1 cellular context compared by ENCODE assay signal in the genomic region with DNA sequence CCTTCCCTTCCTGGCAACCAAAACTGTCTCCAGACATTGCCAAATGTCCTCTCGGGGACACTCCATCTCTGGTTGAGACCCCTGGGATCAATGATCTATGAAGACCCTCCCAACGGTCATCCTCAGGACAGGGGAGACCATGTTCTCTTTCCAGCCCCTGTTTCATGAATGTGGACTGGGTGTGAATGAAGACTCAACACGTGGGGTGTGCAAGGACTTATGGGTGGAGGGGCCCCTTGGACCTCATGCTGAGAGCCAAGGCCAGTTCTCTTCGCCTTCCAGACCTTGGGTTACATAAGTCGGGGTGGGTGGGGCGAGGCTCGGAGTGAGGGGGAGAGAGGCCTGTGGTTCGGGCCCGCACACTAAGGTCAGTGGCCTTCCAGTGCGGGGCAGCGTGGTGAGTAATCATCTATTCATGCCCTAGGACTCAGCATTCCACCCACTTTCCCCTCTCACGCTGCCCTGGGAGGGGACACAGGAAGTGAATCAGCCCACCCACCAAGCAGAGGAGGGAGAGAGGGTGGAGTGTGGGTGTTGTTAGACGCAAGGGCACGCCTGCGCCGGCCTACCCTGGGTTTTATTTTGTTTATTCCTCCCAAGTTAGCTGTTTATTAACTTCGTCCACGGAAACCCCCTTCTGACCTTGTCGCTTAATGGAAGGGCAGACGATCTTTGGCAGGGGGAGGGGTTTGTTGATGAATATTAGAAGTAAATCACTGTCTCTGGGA.
TF ChIP-seq lines count a peak whose summit lies in the region.

No MANE protein-coding gene starts in this region.

TF ChIP-seq in HepG2, 621 proteins besides CTCF, POLR2A, EP300 and RAD21 (continues in another document):
- TF ChIP-seq, protein P1, sequence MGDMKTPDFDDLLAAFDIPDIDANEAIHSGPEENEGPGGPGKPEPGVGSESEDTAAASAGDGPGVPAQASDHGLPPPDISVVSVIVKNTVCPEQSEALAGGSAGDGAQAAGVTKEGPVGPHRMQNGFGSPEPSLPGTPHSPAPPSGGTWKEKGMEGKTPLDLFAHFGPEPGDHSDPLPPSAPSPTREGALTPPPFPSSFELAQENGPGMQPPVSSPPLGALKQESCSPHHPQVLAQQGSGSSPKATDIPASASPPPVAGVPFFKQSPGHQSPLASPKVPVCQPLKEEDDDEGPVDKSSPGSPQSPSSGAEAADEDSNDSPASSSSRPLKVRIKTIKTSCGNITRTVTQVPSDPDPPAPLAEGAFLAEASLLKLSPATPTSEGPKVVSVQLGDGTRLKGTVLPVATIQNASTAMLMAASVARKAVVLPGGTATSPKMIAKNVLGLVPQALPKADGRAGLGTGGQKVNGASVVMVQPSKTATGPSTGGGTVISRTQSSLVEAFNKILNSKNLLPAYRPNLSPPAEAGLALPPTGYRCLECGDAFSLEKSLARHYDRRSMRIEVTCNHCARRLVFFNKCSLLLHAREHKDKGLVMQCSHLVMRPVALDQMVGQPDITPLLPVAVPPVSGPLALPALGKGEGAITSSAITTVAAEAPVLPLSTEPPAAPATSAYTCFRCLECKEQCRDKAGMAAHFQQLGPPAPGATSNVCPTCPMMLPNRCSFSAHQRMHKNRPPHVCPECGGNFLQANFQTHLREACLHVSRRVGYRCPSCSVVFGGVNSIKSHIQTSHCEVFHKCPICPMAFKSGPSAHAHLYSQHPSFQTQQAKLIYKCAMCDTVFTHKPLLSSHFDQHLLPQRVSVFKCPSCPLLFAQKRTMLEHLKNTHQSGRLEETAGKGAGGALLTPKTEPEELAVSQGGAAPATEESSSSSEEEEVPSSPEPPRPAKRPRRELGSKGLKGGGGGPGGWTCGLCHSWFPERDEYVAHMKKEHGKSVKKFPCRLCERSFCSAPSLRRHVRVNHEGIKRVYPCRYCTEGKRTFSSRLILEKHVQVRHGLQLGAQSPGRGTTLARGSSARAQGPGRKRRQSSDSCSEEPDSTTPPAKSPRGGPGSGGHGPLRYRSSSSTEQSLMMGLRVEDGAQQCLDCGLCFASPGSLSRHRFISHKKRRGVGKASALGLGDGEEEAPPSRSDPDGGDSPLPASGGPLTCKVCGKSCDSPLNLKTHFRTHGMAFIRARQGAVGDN (CRISPR knock-in tag; IDR thresholded peaks at IDR 0.05), result peak; percentile 59
- TF ChIP-seq, protein P2, sequence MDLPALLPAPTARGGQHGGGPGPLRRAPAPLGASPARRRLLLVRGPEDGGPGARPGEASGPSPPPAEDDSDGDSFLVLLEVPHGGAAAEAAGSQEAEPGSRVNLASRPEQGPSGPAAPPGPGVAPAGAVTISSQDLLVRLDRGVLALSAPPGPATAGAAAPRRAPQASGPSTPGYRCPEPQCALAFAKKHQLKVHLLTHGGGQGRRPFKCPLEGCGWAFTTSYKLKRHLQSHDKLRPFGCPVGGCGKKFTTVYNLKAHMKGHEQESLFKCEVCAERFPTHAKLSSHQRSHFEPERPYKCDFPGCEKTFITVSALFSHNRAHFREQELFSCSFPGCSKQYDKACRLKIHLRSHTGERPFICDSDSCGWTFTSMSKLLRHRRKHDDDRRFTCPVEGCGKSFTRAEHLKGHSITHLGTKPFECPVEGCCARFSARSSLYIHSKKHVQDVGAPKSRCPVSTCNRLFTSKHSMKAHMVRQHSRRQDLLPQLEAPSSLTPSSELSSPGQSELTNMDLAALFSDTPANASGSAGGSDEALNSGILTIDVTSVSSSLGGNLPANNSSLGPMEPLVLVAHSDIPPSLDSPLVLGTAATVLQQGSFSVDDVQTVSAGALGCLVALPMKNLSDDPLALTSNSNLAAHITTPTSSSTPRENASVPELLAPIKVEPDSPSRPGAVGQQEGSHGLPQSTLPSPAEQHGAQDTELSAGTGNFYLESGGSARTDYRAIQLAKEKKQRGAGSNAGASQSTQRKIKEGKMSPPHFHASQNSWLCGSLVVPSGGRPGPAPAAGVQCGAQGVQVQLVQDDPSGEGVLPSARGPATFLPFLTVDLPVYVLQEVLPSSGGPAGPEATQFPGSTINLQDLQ (CRISPR knock-in tag; IDR thresholded peaks at IDR 0.05), result no peak
- TF ChIP-seq, protein P3, sequence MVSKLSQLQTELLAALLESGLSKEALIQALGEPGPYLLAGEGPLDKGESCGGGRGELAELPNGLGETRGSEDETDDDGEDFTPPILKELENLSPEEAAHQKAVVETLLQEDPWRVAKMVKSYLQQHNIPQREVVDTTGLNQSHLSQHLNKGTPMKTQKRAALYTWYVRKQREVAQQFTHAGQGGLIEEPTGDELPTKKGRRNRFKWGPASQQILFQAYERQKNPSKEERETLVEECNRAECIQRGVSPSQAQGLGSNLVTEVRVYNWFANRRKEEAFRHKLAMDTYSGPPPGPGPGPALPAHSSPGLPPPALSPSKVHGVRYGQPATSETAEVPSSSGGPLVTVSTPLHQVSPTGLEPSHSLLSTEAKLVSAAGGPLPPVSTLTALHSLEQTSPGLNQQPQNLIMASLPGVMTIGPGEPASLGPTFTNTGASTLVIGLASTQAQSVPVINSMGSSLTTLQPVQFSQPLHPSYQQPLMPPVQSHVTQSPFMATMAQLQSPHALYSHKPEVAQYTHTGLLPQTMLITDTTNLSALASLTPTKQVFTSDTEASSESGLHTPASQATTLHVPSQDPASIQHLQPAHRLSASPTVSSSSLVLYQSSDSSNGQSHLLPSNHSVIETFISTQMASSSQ (IDR thresholded peaks at IDR 0.05; ENCODE audit: low read depth), result peak; percentile 18; the same call in 1 of the 2 replicates
- TF ChIP-seq, protein P3 (CRISPR knock-in tag; IDR thresholded peaks at IDR 0.05; ENCODE audit: borderline replicate concordance), result no peak
- TF ChIP-seq ZNF3 (CRISPR knock-in tag; IDR thresholded peaks at IDR 0.05), result peak; percentile 94
- no peak for TF ChIP-seq HINFP (CRISPR knock-in tag; IDR thresholded peaks at IDR 0.05; ENCODE audit: low read depth)
- TF ChIP-seq FOXA3 (CRISPR knock-in tag; IDR thresholded peaks at IDR 0.05), result 0 out of 2 replicates have a peak, but pooled peaks have one; percentile 28
- TF ChIP-seq KLF16 (CRISPR knock-in tag; IDR thresholded peaks at IDR 0.05), result 0 out of 4 replicates have a peak, but pooled peaks of 1 of the 2 experiments have one; percentile 11
- 0 out of 2 replicates have a peak, but pooled peaks have one; percentile 61 for TF ChIP-seq DNMT3B (CRISPR knock-in tag; conservative IDR thresholded peaks at IDR 0.05)
- no peak for TF ChIP-seq ZNF704 (CRISPR knock-in tag; IDR thresholded peaks at IDR 0.05; ENCODE audit: borderline replicate concordance)
- TF ChIP-seq ZNF264 (CRISPR knock-in tag; IDR thresholded peaks at IDR 0.05), result peak; percentile 39; the same call in 1 of the 2 replicates
- TF ChIP-seq ZNF335 (CRISPR knock-in tag; IDR thresholded peaks at IDR 0.05), result peak; percentile 48; the same call in 1 of the 2 replicates
- TF ChIP-seq ZNF746 (CRISPR knock-in tag; IDR thresholded peaks at IDR 0.05), result peak; percentile 47; the same call in 1 of the 2 replicates
- TF ChIP-seq ZNF121 (CRISPR knock-in tag; IDR thresholded peaks at IDR 0.05), result peak; percentile 67; the same call in 1 of the 2 replicates
- peak; percentile 64 for TF ChIP-seq SALL1 (CRISPR knock-in tag; IDR thresholded peaks at IDR 0.05)
- TF ChIP-seq TCF12 (IDR thresholded peaks at IDR 0.05), result no peak
- no peak for TF ChIP-seq TCF12 (CRISPR knock-in tag; IDR thresholded peaks at IDR 0.05)
- TF ChIP-seq ELF1 (CRISPR knock-in tag; IDR thresholded peaks at IDR 0.05), result 0 out of 2 replicates have a peak, but pooled peaks have one; percentile 30
- peak; percentile 80; the same call in 1 of the 2 replicates for TF ChIP-seq ZBTB1 (CRISPR knock-in tag; IDR thresholded peaks at IDR 0.05; ENCODE audit: borderline replicate concordance)
- TF ChIP-seq SOX6 (IDR thresholded peaks at IDR 0.05), result no peak
- TF ChIP-seq SOX6 (CRISPR knock-in tag; IDR thresholded peaks at IDR 0.05), result peak; percentile 40; the same call in 1 of the 2 replicates
- TF ChIP-seq ESRRA (CRISPR knock-in tag; IDR thresholded peaks at IDR 0.05; ENCODE audit: low read depth), result peak; percentile 48; the same call in 1 of the 2 replicates
- TF ChIP-seq GATAD2A (CRISPR knock-in tag; IDR thresholded peaks at IDR 0.05), result peak; percentile 72
- TF ChIP-seq PAXIP1 (CRISPR knock-in tag; conservative IDR thresholded peaks at IDR 0.05), result peak; percentile 33
- TF ChIP-seq SIX1 (CRISPR knock-in tag; IDR thresholded peaks at IDR 0.05; ENCODE audit: borderline replicate concordance), result no peak
- no peak for TF ChIP-seq ZNF547 (CRISPR knock-in tag; IDR thresholded peaks at IDR 0.05)
- TF ChIP-seq ZNF841 (CRISPR knock-in tag; IDR thresholded peaks at IDR 0.05; ENCODE audit: borderline replicate concordance), result no peak
- peak; percentile 62; the same call in 1 of the 2 replicates for TF ChIP-seq POGZ (CRISPR knock-in tag; IDR thresholded peaks at IDR 0.05)
- no peak for TF ChIP-seq ZNF572 (CRISPR knock-in tag; IDR thresholded peaks at IDR 0.05)
- TF ChIP-seq ETV5 (CRISPR knock-in tag; IDR thresholded peaks at IDR 0.05; ENCODE audit: borderline replicate concordance), result peak; percentile 78; the same call in 1 of the 2 replicates
- TF ChIP-seq HOXA7 (CRISPR knock-in tag; IDR thresholded peaks at IDR 0.05), result no peak
- TF ChIP-seq SAP130 (CRISPR knock-in tag; IDR thresholded peaks at IDR 0.05; ENCODE audit: low read depth), result peak; percentile 50
- TF ChIP-seq MED1 (CRISPR knock-in tag; IDR thresholded peaks at IDR 0.05), result peak; percentile 25; the same call in 1 of the 2 replicates
- peak; percentile 95 for TF ChIP-seq FOSL2 (CRISPR knock-in tag; IDR thresholded peaks at IDR 0.05)
- 0 out of 2 replicates have a peak, but pooled peaks have one; percentile 20 for TF ChIP-seq JUND (CRISPR knock-in tag; IDR thresholded peaks at IDR 0.05)
- TF ChIP-seq FOXK1 (CRISPR knock-in tag; IDR thresholded peaks at IDR 0.05; ENCODE audit: borderline replicate concordance, low read depth), result peak; percentile 31; the same call in 1 of the 2 replicates
- TF ChIP-seq FOXP1 (IDR thresholded peaks at IDR 0.05), result no peak
- TF ChIP-seq FOXP1 (CRISPR knock-in tag; IDR thresholded peaks at IDR 0.05), result peak; percentile 36; the same call in 1 of the 2 replicates
- peak; percentile 70 for TF ChIP-seq RARA (CRISPR knock-in tag; IDR thresholded peaks at IDR 0.05)
- TF ChIP-seq, protein P4, sequence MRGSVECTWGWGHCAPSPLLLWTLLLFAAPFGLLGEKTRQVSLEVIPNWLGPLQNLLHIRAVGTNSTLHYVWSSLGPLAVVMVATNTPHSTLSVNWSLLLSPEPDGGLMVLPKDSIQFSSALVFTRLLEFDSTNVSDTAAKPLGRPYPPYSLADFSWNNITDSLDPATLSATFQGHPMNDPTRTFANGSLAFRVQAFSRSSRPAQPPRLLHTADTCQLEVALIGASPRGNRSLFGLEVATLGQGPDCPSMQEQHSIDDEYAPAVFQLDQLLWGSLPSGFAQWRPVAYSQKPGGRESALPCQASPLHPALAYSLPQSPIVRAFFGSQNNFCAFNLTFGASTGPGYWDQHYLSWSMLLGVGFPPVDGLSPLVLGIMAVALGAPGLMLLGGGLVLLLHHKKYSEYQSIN (CRISPR knock-in tag; IDR thresholded peaks at IDR 0.05; ENCODE audit: borderline replicate concordance), result no peak
- TF ChIP-seq ZFX (CRISPR knock-in tag; IDR thresholded peaks at IDR 0.05; ENCODE audit: low read depth), result peak; percentile 33; the same call in 1 of the 2 replicates
